8 cellular contexts compared by ENCODE assay signal in the genomic region with DNA sequence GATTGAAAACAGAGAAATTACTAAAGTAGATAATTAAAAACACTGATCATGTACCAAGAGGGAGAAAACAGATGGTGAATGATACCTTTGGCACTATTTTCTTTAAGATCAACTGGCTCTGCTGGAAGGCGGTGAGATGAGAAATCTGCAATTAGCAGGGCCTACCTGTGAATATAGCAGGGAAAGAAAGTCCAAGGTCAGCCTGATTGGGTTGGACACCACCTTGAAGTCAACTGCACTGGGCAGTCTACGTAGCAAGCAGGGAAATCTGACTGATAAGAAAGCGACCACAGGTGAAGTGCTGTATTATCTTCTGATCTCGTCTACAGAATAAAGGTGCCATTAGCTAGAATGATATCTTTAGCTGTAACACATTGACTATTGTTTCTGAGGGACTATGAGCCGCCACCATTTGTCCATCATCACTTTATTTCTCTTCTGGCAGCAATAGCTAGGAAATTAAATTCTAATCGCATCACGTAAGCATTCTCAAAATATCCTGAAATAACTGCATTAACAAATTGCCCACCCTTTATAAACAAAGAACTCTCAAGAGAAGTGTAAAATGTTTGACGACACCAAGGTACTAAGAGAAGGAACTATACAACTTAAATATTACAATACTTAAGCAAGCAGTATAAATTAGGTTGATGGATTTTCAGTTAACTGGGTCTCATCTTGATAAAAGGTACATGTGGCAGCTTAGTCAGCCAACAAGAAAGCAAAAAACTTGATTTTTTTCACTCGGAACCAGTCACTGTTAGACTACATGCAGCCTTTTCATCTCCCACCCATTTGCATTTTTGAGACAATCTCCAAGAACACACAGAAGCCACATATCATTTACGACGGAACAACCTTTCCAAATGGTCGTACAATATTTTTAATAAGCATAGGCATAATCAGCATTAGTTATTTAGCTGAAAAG. TPM values are rescaled to one million over a fixed set of nuclear protein-coding genes. Genes with fewer than 3 reads are reported as not detected.
DNase-seq lines count a peak whose midpoint lies in the region; ATAC-seq, FAIRE-seq and TF ChIP-seq lines count a peak whose summit lies in the region.

No MANE protein-coding gene starts in this region.

- WGBS in right lobe of liver (ENCODE audit: insufficient coverage, low coverage, low lambda C conversion rate, missing lambda C conversion rate), result 47% methylated on average over 11 of the region's 12 CpGs

- H3K4me1 ChIP-seq in astrocyte (ENCODE audit: insufficient read depth, low read length) (peaks cover 17% of the 10 kb centered on the region), right lobe of liver (peaks cover 0 to 3% (median 0%) of the 10 kb centered on the region in 4 donors)

- H3K9me3 Mint-ChIP-seq in activated naive CD4-positive, alpha-beta T cell treated with anti-CD3 and anti-CD28 coated beads, Interleukin-2, amount 10 ng/mL, durations not matched to agents 7 days and 5 days, result no peaks in the 10 kb centered on the region
- H3K9me3 Mint-ChIP-seq in astrocyte (ENCODE audit: unreplicated experiment) (no peaks in the 10 kb centered on the region), type B pancreatic cell (no peaks in the 10 kb centered on the region)

- peaks cover 22% of the 10 kb centered on the region for H3K27me3 Mint-ChIP-seq in activated naive CD4-positive, alpha-beta T cell treated with anti-CD3 and anti-CD28 coated beads, Interleukin-2, amount 10 ng/mL, durations not matched to agents 7 days and 5 days
- H3K27me3 Mint-ChIP-seq in astrocyte (ENCODE audit: low read depth, unreplicated experiment) (no peaks in the 10 kb centered on the region), type B pancreatic cell (peaks cover 4% of the 10 kb centered on the region)

- TF ChIP-seq POLR2A in right lobe of liver (IDR thresholded peaks at IDR 0.05) (no peak), GM12892 (IDR thresholded peaks at IDR 0.05; ENCODE audit: low read depth, low read length) (no peak)

- no peak overlapping the region for H2AFZ ChIP-seq in astrocyte (ENCODE audit: low read depth, low read length)

- CTCF ChIA-PET in activated naive CD4-positive, alpha-beta T cell treated with anti-CD3 and anti-CD28 coated beads, Interleukin-2, amount 10 ng/mL, durations not matched to agents 7 days and 5 days (lab: Charles Lee), result interaction anchor here (0.9 to 1.8 kb wide), 4 partner anchors 9 to 60 kb away, joined by 3 to 5 read pairs (median 4); no protein-coding TSS in a partner anchor

- H3K27me3 ChIP-seq in astrocyte (ENCODE audit: insufficient read depth, low read length) (no peaks in the 10 kb centered on the region), right lobe of liver (no peaks in the 10 kb centered on the region)

- H3K36me3 ChIP-seq in astrocyte (ENCODE audit: insufficient read depth, low read length) (no peaks in the 10 kb centered on the region), right lobe of liver (no peaks in the 10 kb centered on the region)

- FAIRE-seq in astrocyte (lab: Jason Lieb, UNC) (peak; percentile 77), GM12892 (lab: Jason Lieb, UNC) (no peak)

- peaks cover 22% of the 10 kb centered on the region for H3K4me1 Mint-ChIP-seq in activated naive CD4-positive, alpha-beta T cell treated with anti-CD3 and anti-CD28 coated beads, Interleukin-2, amount 10 ng/mL, durations not matched to agents 7 days and 5 days
- H3K4me1 Mint-ChIP-seq in astrocyte (ENCODE audit: low read depth, unreplicated experiment) (peaks cover 21% of the 10 kb centered on the region), type B pancreatic cell (ENCODE audit: unreplicated experiment) (peaks cover 28% of the 10 kb centered on the region)

- peaks cover 5% of the 10 kb centered on the region for H3K36me3 Mint-ChIP-seq in activated naive CD4-positive, alpha-beta T cell treated with anti-CD3 and anti-CD28 coated beads, Interleukin-2, amount 10 ng/mL, durations not matched to agents 7 days and 5 days
- H3K36me3 Mint-ChIP-seq in astrocyte (ENCODE audit: low read depth, unreplicated experiment) (peaks cover 3% of the 10 kb centered on the region), type B pancreatic cell (peaks cover 4% of the 10 kb centered on the region)

- peaks cover 44% of the 10 kb centered on the region for H3K79me2 ChIP-seq in astrocyte (ENCODE audit: insufficient read depth, low read length)

- intact Hi-C loops in right lobe of liver (cut with DNase I), result no loop called here

- H3K4me2 ChIP-seq in astrocyte (ENCODE audit: low read length), result peak overlapping the region; percentile 96

- ATAC-seq in right lobe of liver, result no peak

- H3K4me3 Mint-ChIP-seq in activated naive CD4-positive, alpha-beta T cell treated with anti-CD3 and anti-CD28 coated beads, Interleukin-2, amount 10 ng/mL, durations not matched to agents 7 days and 5 days, result peak overlapping the region; percentile 88
- H3K4me3 Mint-ChIP-seq in astrocyte (ENCODE audit: unreplicated experiment), result peak overlapping the region; percentile 92
- peak overlapping the region; percentile 95 for H3K4me3 Mint-ChIP-seq in type B pancreatic cell

- peaks cover 21% of the 10 kb centered on the region for H4K20me1 ChIP-seq in astrocyte (ENCODE audit: insufficient read depth, low read length)

- H3K27ac Mint-ChIP-seq in activated naive CD4-positive, alpha-beta T cell treated with anti-CD3 and anti-CD28 coated beads, Interleukin-2, amount 10 ng/mL, durations not matched to agents 7 days and 5 days, result no peak overlapping the region
- H3K27ac Mint-ChIP-seq in astrocyte (ENCODE audit: unreplicated experiment) (peak overlapping the region; percentile 35), type B pancreatic cell (peak overlapping the region; percentile 81)

- H3K27ac ChIP-seq in astrocyte (ENCODE audit: low read depth, low read length) (peak overlapping the region; percentile 76), right lobe of liver (peak overlapping the region in 1 of 3 donors; percentile 89)

- no peak for DNase-seq in activated naive CD4-positive, alpha-beta T cell treated with anti-CD3 and anti-CD28 coated beads, Interleukin-2, amount 10 ng/mL, durations not matched to agents 7 days and 5 days
- DNase-seq in activated naive CD4-positive, alpha-beta T cell treated with anti-CD3 and anti-CD28 coated beads, Interleukin-2, amount 50 U/mL, for 16 hours, result no peak
- DNase-seq in astrocyte (ENCODE audit: low read depth) (peak; percentile 6), right lobe of liver (no peak), type B pancreatic cell (ENCODE audit: extremely low spot score, unreplicated experiment) (no peak), NCI-H187 treated with DMSO at 0.1 percent for 48 hours (lab: John Stamatoyannopoulos, UW) (no peak), GM12892 (ENCODE audit: insufficient read length) (no peak), NCI-H2196 treated with DMSO at 0.1 percent for 48 hours (lab: John Stamatoyannopoulos, UW; ENCODE audit: unreplicated experiment) (no peak)

- TF ChIP-seq CTCF in astrocyte (IDR thresholded peaks at IDR 0.05; ENCODE audit: insufficient read depth, low read depth, low read length) (no peak), right lobe of liver (IDR thresholded peaks at IDR 0.05) (no peak), type B pancreatic cell (conservative IDR thresholded peaks at IDR 0.05) (no peak)

- H3K9me3 ChIP-seq in astrocyte (ENCODE audit: insufficient read depth, low read depth, low read length) (no peaks in the 10 kb centered on the region), right lobe of liver (no peaks in the 10 kb centered on the region)

- peak overlapping the region; percentile 89 for H3K9ac ChIP-seq in astrocyte (ENCODE audit: low read length)

- H3K4me3 ChIP-seq in astrocyte (ENCODE audit: insufficient read depth, low read depth, low read length) (peak overlapping the region; percentile 72), right lobe of liver (peak overlapping the region; percentile 92 to 96 (median 94))

RNA-seq across cellular contexts. Expression of gene NEDD4, which starts 1.3 kb away (rescaled TPM):
- total RNA-seq in astrocyte (45.1 and 55.4 TPM in 2 replicates), right lobe of liver (10 to 100 TPM; 16.0 to 65.3 (median 22.4) TPM), type B pancreatic cell (ENCODE audit: low replicate concordance) (19.6 and 21.1 TPM in 2 replicates)
- 5.2 TPM for polyA plus RNA-seq in GM12892 (2012; ENCODE audit: missing spikeins)
